Comparison of ENCODE assay signal across 10 cellular contexts in the genomic region with DNA sequence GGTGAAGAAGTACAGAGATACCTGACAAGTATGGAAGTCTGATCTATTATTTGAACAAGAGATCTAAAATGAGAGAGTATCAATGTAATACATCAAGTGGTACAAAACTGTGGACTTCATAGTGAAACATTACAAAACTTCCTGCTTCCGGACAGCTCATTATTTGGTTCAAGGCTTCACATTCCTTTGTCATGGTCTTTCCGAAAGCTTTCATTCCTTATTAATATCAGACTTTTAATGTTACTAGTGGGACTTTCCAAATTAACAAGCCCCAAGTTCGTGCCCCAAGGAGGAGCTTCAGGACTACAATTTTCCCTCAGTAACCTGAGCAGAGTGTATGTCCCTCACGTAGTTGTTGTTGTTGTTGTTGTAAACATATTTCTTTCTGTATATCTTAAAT. TPM values are rescaled to one million over a fixed set of nuclear protein-coding genes. Genes with fewer than 3 reads are reported as not detected.
DNase-seq lines count a peak whose midpoint lies in the region; ATAC-seq and TF ChIP-seq lines count a peak whose summit lies in the region.
"Had no signal": no experiment of that assay in that cellular context is flagged by ENCODE, and none has a peak within 500 bp of the region (broad histone marks: within the 10 kb centered on the region; RNA-seq: fewer than 3 reads in every experiment).

No MANE protein-coding gene starts in this region.

- H3K4me3 Mint-ChIP-seq in MCF 10A (ENCODE audit: unreplicated experiment) (peak overlapping the region; percentile 89), memory B cell (peak overlapping the region; percentile 90), type B pancreatic cell (peak overlapping the region; percentile 95)

- no peaks in the 10 kb centered on the region; the same call in 1 of the 2 replicates for H3K36me3 ChIP-seq in MM.1S (replicated peaks; ENCODE audit: insufficient read depth, low read length)

- H3K27ac Mint-ChIP-seq in MCF 10A (ENCODE audit: low read depth, unreplicated experiment) (peak overlapping the region; percentile 97), memory B cell (peak overlapping the region; percentile 94), type B pancreatic cell (peak overlapping the region; percentile 93)

- POLR2A ChIA-PET in MCF 10A (lab: Yijun Ruan, JAX): interaction anchor here (0.6 to 3.2 kb wide), 25 partner anchors 8 to 1127 kb away, joined by 3 to 18 read pairs (median 4); no protein-coding TSS in a partner anchor

- peak overlapping the region; percentile 85 for H3K4me3 ChIP-seq in MM.1S (ENCODE audit: low read length)

- BruUV-seq in MCF 10A (replicated peaks; lab: Mats Ljungman, UMichigan): no TSS peak

- ATAC-seq in memory B cell (ENCODE audit: low read depth): no peak
- no peak for ATAC-seq in GM18870 (IDR thresholded peaks at IDR 0.05; ENCODE audit: unreplicated experiment)

- H3K27me3 Mint-ChIP-seq in MCF 10A (ENCODE audit: insufficient read depth, unreplicated experiment): no peaks in the 10 kb centered on the region
- no peaks in the 10 kb centered on the region for H3K27me3 Mint-ChIP-seq in memory B cell
- no peaks in the 10 kb centered on the region for H3K27me3 Mint-ChIP-seq in type B pancreatic cell

- H3F3A ChIP-seq in MM.1S (ENCODE audit: insufficient read depth, low read length): no peaks in the 10 kb centered on the region; the same call in 1 of the 2 replicates

- H3K4me1 ChIP-seq in MM.1S (ENCODE audit: low read length): peaks cover 13% of the 10 kb centered on the region

- peak overlapping the region; percentile 62 for H3K4me2 ChIP-seq in MM.1S (ENCODE audit: low read depth, low read length)

- H4K20me1 ChIP-seq in MM.1S (ENCODE audit: insufficient read depth, low read length): peaks cover 13% of the 10 kb centered on the region; the same call in 1 of the 2 replicates

- H3K4me1 Mint-ChIP-seq in MCF 10A (ENCODE audit: insufficient read depth, unreplicated experiment) (peaks cover 44% of the 10 kb centered on the region), memory B cell (peaks cover 37% of the 10 kb centered on the region), type B pancreatic cell (ENCODE audit: unreplicated experiment) (peaks cover 29% of the 10 kb centered on the region)

- intact Hi-C loops in MCF 10A (cut with micrococcal nuclease): loop anchor here (2.0 to 5.0 kb wide), 2 partner anchors 102 to 131 kb away; no protein-coding TSS in a partner anchor

- DNase-seq in ELR (ENCODE audit: low read depth) (peak; percentile 78), MM.1S (no peak), MCF 10A (ENCODE audit: unreplicated experiment) (peak; percentile 42), memory B cell (ENCODE audit: low spot score in 2 of 2) (no peak), type B pancreatic cell (ENCODE audit: extremely low spot score, unreplicated experiment) (no peak), NCI-H526 (lab: John Stamatoyannopoulos, UW) (no peak), NCI-H2196 (lab: John Stamatoyannopoulos, UW; ENCODE audit: unreplicated experiment) (no peak)

- H3K79me2 ChIP-seq in MM.1S (ENCODE audit: low read length): peaks cover 59% of the 10 kb centered on the region

- H2AFZ ChIP-seq in MM.1S (ENCODE audit: low read length): 0 out of 2 replicates have a peak overlapping the region, but pooled peaks have one; percentile 89

- peak overlapping the region; percentile 97 for H3K9ac ChIP-seq in MM.1S (ENCODE audit: low read length)

- H3K9me2 ChIP-seq in MM.1S (replicated peaks; ENCODE audit: insufficient read depth, low read length): no peaks in the 10 kb centered on the region

- peaks cover 5% of the 10 kb centered on the region for H3K36me3 Mint-ChIP-seq in MCF 10A (ENCODE audit: insufficient read depth, unreplicated experiment)
- peaks cover 1% of the 10 kb centered on the region for H3K36me3 Mint-ChIP-seq in memory B cell
- H3K36me3 Mint-ChIP-seq in type B pancreatic cell: no peaks in the 10 kb centered on the region

- H3K9me3 Mint-ChIP-seq in MCF 10A (ENCODE audit: unreplicated experiment) (no peaks in the 10 kb centered on the region), memory B cell (no peaks in the 10 kb centered on the region), type B pancreatic cell (no peaks in the 10 kb centered on the region)

- TF ChIP-seq CTCF in MM.1S (IDR thresholded peaks at IDR 0.05; ENCODE audit: low read length): no peak
- no peak for TF ChIP-seq CTCF in MCF 10A (IDR thresholded peaks at IDR 0.05; ENCODE audit: unreplicated experiment)
- TF ChIP-seq CTCF in type B pancreatic cell (conservative IDR thresholded peaks at IDR 0.05): no peak

- H3K27ac ChIP-seq in MM.1S (ENCODE audit: low read length): peak overlapping the region; percentile 77; the same call in 1 of the 2 replicates

- no peaks in the 10 kb centered on the region for H3K9me3 ChIP-seq in MM.1S (replicated peaks; ENCODE audit: insufficient read depth, low read length)

- CTCF ChIA-PET in MCF 10A (lab: Yijun Ruan, JAX): interaction anchor here (0.6 to 2.5 kb wide), 5 partner anchors 12 to 171 kb away, joined by 3 to 12 read pairs (median 4); no protein-coding TSS in a partner anchor

- H3K27me3 ChIP-seq in MM.1S (replicated peaks; ENCODE audit: insufficient read depth, low read length): no peaks in the 10 kb centered on the region

RNA-seq across cellular contexts. Expression of gene CHIC2, which starts 1.2 kb away (rescaled TPM):
- total RNA-seq in MCF 10A (2022): 59.4 and 59.6 TPM in 2 replicates
- total RNA-seq in type B pancreatic cell (ENCODE audit: low replicate concordance): 16.5 and 22.2 TPM in 2 replicates

RNA-seq across cellular contexts. Expression of gene GSX2, which starts 36.7 kb away (rescaled TPM):
- not detected in 2 replicates for total RNA-seq in MCF 10A (2022)
- 5.6 TPM in 1 of 2 replicates, not detected in the other for total RNA-seq in type B pancreatic cell (ENCODE audit: low replicate concordance)
- total RNA-seq: subcutaneous adipose tissue; T-helper 2 cell treated with Interferon-gamma antibody and Interleukin-4, amounts not matched to agents 100 ng/mL and 5 ng/mL, for 36 hours had no signal

Comparison
In these comparisons a context has a peak if more than half of its experiments do, and no peak if none do; other contexts are left out.
1. DNase-seq: peak in ELR (single experiment) and MCF 10A (single experiment); none in MM.1S (single experiment), memory B cell (0 of 2), type B pancreatic cell (single experiment), NCI-H526 (0 of 2) and NCI-H2196 (single experiment).
2. Peak in every context shown above with its lines, with median percentiles within 50 percentile points of each other: H3K27ac Mint-ChIP-seq and H3K4me3 Mint-ChIP-seq.